1 cellular context compared by ENCODE assay signal in the genomic region with DNA sequence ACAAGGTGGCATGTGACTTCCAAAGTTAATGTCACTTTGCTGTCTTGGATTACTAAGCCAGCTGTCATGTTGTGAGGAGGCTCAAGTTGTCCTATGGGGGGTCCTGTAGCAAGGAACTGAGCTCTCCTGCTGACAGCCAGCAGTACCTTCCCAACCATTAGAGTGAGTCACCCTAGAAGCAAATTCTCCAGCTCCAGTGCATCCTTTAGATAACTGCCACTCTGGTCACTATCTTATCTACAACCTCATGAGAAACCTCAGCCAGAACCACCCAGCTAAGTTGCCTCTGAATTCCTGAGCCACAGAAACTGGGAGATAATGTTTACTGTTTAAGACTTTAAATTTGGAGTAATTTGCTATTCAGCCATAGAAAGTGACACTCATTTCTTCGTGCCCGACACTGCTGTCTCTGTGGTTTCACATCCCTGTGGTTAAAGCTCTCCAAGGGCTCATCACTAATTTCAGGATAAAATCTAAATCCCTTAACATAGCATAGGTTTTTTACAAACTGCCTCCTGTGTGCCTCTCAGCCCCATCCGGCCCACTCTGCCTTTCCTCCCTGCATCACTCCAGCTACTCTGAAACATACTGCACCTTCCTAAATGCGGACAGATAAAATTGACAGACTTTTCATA.
TF ChIP-seq lines count a peak whose summit lies in the region.

No MANE protein-coding gene starts in this region.

TF ChIP-seq in K562, 482 proteins besides CTCF, POLR2A, EP300 and RAD21 (continued from another document and continues in another):
- TF ChIP-seq, protein P1, sequence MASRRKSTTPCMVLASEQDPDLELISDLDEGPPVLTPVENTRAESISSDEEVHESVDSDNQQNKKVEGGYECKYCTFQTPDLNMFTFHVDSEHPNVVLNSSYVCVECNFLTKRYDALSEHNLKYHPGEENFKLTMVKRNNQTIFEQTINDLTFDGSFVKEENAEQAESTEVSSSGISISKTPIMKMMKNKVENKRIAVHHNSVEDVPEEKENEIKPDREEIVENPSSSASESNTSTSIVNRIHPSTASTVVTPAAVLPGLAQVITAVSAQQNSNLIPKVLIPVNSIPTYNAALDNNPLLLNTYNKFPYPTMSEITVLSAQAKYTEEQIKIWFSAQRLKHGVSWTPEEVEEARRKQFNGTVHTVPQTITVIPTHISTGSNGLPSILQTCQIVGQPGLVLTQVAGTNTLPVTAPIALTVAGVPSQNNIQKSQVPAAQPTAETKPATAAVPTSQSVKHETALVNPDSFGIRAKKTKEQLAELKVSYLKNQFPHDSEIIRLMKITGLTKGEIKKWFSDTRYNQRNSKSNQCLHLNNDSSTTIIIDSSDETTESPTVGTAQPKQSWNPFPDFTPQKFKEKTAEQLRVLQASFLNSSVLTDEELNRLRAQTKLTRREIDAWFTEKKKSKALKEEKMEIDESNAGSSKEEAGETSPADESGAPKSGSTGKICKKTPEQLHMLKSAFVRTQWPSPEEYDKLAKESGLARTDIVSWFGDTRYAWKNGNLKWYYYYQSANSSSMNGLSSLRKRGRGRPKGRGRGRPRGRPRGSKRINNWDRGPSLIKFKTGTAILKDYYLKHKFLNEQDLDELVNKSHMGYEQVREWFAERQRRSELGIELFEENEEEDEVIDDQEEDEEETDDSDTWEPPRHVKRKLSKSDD (conservative IDR thresholded peaks at IDR 0.05; ENCODE audit: low read length): no peak
- TF ChIP-seq, protein P2, sequence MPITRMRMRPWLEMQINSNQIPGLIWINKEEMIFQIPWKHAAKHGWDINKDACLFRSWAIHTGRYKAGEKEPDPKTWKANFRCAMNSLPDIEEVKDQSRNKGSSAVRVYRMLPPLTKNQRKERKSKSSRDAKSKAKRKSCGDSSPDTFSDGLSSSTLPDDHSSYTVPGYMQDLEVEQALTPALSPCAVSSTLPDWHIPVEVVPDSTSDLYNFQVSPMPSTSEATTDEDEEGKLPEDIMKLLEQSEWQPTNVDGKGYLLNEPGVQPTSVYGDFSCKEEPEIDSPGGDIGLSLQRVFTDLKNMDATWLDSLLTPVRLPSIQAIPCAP (CRISPR knock-in tag; IDR thresholded peaks at IDR 0.05; ENCODE audit: borderline replicate concordance): no peak
- no peak for TF ChIP-seq ZNF174 (CRISPR knock-in tag; IDR thresholded peaks at IDR 0.05)
- peak; percentile 91 for TF ChIP-seq MECOM (CRISPR knock-in tag; IDR thresholded peaks at IDR 0.05)
- no peak for TF ChIP-seq ZNF57 (CRISPR knock-in tag; IDR thresholded peaks at IDR 0.05)
- TF ChIP-seq L3MBTL2 (IDR thresholded peaks at IDR 0.05): peak; percentile 19; the same call in 1 of the 2 replicates
- no peak for TF ChIP-seq ZNF324 (CRISPR knock-in tag; IDR thresholded peaks at IDR 0.05)
- no peak for TF ChIP-seq FOXP1 (CRISPR knock-in tag; IDR thresholded peaks at IDR 0.05)
- TF ChIP-seq, protein P3, sequence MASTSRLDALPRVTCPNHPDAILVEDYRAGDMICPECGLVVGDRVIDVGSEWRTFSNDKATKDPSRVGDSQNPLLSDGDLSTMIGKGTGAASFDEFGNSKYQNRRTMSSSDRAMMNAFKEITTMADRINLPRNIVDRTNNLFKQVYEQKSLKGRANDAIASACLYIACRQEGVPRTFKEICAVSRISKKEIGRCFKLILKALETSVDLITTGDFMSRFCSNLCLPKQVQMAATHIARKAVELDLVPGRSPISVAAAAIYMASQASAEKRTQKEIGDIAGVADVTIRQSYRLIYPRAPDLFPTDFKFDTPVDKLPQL (IDR thresholded peaks at IDR 0.05; ENCODE audit: extremely low read depth, insufficient read length): no peak
- no peak for TF ChIP-seq RAD51 (IDR thresholded peaks at IDR 0.05; ENCODE audit: borderline replicate concordance, low read depth)
- TF ChIP-seq ZFP1 (CRISPR knock-in tag; IDR thresholded peaks at IDR 0.05): no peak
- TF ChIP-seq, protein P4, sequence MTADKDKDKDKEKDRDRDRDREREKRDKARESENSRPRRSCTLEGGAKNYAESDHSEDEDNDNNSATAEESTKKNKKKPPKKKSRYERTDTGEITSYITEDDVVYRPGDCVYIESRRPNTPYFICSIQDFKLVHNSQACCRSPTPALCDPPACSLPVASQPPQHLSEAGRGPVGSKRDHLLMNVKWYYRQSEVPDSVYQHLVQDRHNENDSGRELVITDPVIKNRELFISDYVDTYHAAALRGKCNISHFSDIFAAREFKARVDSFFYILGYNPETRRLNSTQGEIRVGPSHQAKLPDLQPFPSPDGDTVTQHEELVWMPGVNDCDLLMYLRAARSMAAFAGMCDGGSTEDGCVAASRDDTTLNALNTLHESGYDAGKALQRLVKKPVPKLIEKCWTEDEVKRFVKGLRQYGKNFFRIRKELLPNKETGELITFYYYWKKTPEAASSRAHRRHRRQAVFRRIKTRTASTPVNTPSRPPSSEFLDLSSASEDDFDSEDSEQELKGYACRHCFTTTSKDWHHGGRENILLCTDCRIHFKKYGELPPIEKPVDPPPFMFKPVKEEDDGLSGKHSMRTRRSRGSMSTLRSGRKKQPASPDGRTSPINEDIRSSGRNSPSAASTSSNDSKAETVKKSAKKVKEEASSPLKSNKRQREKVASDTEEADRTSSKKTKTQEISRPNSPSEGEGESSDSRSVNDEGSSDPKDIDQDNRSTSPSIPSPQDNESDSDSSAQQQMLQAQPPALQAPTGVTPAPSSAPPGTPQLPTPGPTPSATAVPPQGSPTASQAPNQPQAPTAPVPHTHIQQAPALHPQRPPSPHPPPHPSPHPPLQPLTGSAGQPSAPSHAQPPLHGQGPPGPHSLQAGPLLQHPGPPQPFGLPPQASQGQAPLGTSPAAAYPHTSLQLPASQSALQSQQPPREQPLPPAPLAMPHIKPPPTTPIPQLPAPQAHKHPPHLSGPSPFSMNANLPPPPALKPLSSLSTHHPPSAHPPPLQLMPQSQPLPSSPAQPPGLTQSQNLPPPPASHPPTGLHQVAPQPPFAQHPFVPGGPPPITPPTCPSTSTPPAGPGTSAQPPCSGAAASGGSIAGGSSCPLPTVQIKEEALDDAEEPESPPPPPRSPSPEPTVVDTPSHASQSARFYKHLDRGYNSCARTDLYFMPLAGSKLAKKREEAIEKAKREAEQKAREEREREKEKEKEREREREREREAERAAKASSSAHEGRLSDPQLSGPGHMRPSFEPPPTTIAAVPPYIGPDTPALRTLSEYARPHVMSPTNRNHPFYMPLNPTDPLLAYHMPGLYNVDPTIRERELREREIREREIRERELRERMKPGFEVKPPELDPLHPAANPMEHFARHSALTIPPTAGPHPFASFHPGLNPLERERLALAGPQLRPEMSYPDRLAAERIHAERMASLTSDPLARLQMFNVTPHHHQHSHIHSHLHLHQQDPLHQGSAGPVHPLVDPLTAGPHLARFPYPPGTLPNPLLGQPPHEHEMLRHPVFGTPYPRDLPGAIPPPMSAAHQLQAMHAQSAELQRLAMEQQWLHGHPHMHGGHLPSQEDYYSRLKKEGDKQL (CRISPR knock-in tag; IDR thresholded peaks at IDR 0.05; ENCODE audit: borderline replicate concordance): no peak
- TF ChIP-seq, protein P5, sequence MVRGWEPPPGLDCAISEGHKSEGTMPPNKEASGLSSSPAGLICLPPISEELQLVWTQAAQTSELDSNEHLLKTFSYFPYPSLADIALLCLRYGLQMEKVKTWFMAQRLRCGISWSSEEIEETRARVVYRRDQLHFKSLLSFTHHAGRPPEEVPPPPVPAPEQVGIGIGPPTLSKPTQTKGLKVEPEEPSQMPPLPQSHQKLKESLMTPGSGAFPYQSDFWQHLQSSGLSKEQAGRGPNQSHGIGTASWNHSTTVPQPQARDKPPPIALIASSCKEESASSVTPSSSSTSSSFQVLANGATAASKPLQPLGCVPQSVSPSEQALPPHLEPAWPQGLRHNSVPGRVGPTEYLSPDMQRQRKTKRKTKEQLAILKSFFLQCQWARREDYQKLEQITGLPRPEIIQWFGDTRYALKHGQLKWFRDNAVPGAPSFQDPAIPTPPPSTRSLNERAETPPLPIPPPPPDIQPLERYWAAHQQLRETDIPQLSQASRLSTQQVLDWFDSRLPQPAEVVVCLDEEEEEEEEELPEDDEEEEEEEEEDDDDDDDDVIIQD (CRISPR knock-in tag; IDR thresholded peaks at IDR 0.05): no peak
- no peak for TF ChIP-seq POLR2G (IDR thresholded peaks at IDR 0.05; ENCODE audit: low read depth, low read length)
- no peak for TF ChIP-seq ELF1 (tag; IDR thresholded peaks at IDR 0.05)
- TF ChIP-seq MBD2 (IDR thresholded peaks at IDR 0.05; ENCODE audit: borderline replicate concordance, low read depth): peak; percentile 72
- TF ChIP-seq, protein P6, sequence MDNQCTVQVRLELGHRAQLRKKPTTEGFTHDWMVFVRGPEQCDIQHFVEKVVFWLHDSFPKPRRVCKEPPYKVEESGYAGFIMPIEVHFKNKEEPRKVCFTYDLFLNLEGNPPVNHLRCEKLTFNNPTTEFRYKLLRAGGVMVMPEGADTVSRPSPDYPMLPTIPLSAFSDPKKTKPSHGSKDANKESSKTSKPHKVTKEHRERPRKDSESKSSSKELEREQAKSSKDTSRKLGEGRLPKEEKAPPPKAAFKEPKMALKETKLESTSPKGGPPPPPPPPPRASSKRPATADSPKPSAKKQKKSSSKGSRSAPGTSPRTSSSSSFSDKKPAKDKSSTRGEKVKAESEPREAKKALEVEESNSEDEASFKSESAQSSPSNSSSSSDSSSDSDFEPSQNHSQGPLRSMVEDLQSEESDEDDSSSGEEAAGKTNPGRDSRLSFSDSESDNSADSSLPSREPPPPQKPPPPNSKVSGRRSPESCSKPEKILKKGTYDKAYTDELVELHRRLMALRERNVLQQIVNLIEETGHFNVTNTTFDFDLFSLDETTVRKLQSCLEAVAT (IDR thresholded peaks at IDR 0.05): 0 out of 4 replicates have a peak, but pooled peaks of 1 of the 2 experiments have one; percentile 27
- no peak for TF ChIP-seq ZNF436 (CRISPR knock-in tag; IDR thresholded peaks at IDR 0.05)
- TF ChIP-seq, protein P7, sequence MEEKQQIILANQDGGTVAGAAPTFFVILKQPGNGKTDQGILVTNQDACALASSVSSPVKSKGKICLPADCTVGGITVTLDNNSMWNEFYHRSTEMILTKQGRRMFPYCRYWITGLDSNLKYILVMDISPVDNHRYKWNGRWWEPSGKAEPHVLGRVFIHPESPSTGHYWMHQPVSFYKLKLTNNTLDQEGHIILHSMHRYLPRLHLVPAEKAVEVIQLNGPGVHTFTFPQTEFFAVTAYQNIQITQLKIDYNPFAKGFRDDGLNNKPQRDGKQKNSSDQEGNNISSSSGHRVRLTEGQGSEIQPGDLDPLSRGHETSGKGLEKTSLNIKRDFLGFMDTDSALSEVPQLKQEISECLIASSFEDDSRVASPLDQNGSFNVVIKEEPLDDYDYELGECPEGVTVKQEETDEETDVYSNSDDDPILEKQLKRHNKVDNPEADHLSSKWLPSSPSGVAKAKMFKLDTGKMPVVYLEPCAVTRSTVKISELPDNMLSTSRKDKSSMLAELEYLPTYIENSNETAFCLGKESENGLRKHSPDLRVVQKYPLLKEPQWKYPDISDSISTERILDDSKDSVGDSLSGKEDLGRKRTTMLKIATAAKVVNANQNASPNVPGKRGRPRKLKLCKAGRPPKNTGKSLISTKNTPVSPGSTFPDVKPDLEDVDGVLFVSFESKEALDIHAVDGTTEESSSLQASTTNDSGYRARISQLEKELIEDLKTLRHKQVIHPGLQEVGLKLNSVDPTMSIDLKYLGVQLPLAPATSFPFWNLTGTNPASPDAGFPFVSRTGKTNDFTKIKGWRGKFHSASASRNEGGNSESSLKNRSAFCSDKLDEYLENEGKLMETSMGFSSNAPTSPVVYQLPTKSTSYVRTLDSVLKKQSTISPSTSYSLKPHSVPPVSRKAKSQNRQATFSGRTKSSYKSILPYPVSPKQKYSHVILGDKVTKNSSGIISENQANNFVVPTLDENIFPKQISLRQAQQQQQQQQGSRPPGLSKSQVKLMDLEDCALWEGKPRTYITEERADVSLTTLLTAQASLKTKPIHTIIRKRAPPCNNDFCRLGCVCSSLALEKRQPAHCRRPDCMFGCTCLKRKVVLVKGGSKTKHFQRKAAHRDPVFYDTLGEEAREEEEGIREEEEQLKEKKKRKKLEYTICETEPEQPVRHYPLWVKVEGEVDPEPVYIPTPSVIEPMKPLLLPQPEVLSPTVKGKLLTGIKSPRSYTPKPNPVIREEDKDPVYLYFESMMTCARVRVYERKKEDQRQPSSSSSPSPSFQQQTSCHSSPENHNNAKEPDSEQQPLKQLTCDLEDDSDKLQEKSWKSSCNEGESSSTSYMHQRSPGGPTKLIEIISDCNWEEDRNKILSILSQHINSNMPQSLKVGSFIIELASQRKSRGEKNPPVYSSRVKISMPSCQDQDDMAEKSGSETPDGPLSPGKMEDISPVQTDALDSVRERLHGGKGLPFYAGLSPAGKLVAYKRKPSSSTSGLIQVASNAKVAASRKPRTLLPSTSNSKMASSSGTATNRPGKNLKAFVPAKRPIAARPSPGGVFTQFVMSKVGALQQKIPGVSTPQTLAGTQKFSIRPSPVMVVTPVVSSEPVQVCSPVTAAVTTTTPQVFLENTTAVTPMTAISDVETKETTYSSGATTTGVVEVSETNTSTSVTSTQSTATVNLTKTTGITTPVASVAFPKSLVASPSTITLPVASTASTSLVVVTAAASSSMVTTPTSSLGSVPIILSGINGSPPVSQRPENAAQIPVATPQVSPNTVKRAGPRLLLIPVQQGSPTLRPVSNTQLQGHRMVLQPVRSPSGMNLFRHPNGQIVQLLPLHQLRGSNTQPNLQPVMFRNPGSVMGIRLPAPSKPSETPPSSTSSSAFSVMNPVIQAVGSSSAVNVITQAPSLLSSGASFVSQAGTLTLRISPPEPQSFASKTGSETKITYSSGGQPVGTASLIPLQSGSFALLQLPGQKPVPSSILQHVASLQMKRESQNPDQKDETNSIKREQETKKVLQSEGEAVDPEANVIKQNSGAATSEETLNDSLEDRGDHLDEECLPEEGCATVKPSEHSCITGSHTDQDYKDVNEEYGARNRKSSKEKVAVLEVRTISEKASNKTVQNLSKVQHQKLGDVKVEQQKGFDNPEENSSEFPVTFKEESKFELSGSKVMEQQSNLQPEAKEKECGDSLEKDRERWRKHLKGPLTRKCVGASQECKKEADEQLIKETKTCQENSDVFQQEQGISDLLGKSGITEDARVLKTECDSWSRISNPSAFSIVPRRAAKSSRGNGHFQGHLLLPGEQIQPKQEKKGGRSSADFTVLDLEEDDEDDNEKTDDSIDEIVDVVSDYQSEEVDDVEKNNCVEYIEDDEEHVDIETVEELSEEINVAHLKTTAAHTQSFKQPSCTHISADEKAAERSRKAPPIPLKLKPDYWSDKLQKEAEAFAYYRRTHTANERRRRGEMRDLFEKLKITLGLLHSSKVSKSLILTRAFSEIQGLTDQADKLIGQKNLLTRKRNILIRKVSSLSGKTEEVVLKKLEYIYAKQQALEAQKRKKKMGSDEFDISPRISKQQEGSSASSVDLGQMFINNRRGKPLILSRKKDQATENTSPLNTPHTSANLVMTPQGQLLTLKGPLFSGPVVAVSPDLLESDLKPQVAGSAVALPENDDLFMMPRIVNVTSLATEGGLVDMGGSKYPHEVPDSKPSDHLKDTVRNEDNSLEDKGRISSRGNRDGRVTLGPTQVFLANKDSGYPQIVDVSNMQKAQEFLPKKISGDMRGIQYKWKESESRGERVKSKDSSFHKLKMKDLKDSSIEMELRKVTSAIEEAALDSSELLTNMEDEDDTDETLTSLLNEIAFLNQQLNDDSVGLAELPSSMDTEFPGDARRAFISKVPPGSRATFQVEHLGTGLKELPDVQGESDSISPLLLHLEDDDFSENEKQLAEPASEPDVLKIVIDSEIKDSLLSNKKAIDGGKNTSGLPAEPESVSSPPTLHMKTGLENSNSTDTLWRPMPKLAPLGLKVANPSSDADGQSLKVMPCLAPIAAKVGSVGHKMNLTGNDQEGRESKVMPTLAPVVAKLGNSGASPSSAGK (IDR thresholded peaks at IDR 0.05): no peak
- no peak for TF ChIP-seq POLR2H (tag; IDR thresholded peaks at IDR 0.05; ENCODE audit: low read depth)
- TF ChIP-seq SMARCC2 (IDR thresholded peaks at IDR 0.05; ENCODE audit: low read depth): peak; percentile 91
- no peak for TF ChIP-seq MXI1 (IDR thresholded peaks at IDR 0.05; ENCODE audit: low read depth, low read length)
- no peak for TF ChIP-seq OTX1 (CRISPR knock-in tag; IDR thresholded peaks at IDR 0.05)
- peak; percentile 94 for TF ChIP-seq TEAD4 (IDR thresholded peaks at IDR 0.05; ENCODE audit: low read length)
- TF ChIP-seq TEAD4 (CRISPR knock-in tag; IDR thresholded peaks at IDR 0.05; ENCODE audit: borderline replicate concordance): no peak
- TF ChIP-seq ETV6 (IDR thresholded peaks at IDR 0.05; ENCODE audit: borderline replicate concordance in 1 of 2, low read depth in 2 of 2, low read length in 1 of 2): peak in 1 of 2 experiments; percentile 44; a peak in 2 of 4 replicates
- no peak for TF ChIP-seq ETV6 (CRISPR knock-in tag; IDR thresholded peaks at IDR 0.05; ENCODE audit: borderline replicate concordance)
